In genomic region chr4:134276476-134276875, GRCh38 we compare ENCODE assay signal across 26 cellular contexts.
"Had no signal": no experiment of that assay in that cellular context is flagged by ENCODE, and none has a peak within 500 bp of the region (broad histone marks: within the 10 kb centered on the region; RNA-seq: fewer than 3 reads in every experiment).

No MANE protein-coding gene starts in this region.

- H3K27ac Mint-ChIP-seq: memory B cell; mesothelial cell of epicardium; natural killer cell treated with Interleukin-12 subunit alpha and Interleukin-12 subunit beta and Interleukin-15 and Interleukin-18, amount 100 ng/mL, for 72 hours; stimulated activated memory B cell treated with anti-CD40 and anti-IgM and Interleukin-4, amounts not matched to agents 10 μg/mL and 1 μg/mL and 100 μg/mL, for 72 hours had no signal

- H3K4me1 Mint-ChIP-seq: memory B cell; naive B cell; neural crest cell; stimulated activated memory B cell treated with anti-CD40 and anti-IgM and Interleukin-4, amounts not matched to agents 10 μg/mL and 1 μg/mL and 100 μg/mL, for 72 hours had no signal

- DNase-seq: dermis blood vessel endothelial cell; effector memory CD4-positive, alpha-beta T cell; head of caudate nucleus; kidney; mucosa of descending colon; naive B cell; spleen; stimulated activated CD4-positive, alpha-beta T cell treated with anti-CD3 and anti-CD28 coated beads, Interleukin-4, amount 100 ng/mL, for 4 hours; stimulated activated naive CD8-positive, alpha-beta T cell treated with anti-CD3 and anti-CD28 coated beads, Interleukin-15, Interleukin-2, amounts not matched to agents 100 U/mL and 50 U/mL, for 24 hours; substantia nigra; testis; tibial artery; upper lobe of left lung had no signal

- H3K4me3 Mint-ChIP-seq: memory B cell; mesothelial cell of epicardium; naive B cell; natural killer cell treated with Interleukin-12 subunit alpha and Interleukin-12 subunit beta and Interleukin-15 and Interleukin-18, amount 100 ng/mL, for 72 hours; neural crest cell; stimulated activated memory B cell treated with anti-CD40 and anti-IgM and Interleukin-4, amounts not matched to agents 10 μg/mL and 1 μg/mL and 100 μg/mL, for 72 hours had no signal

- H3K9me3 Mint-ChIP-seq: neural crest cell had no signal

- H3K4me3 ChIP-seq: coronary artery, esophagus muscularis mucosa, lung, mucosa of descending colon, prostate gland, right atrium auricular region, spleen, testis, tibial artery, upper lobe of left lung had no signal

- H3K36me3 Mint-ChIP-seq: memory B cell; naive B cell; stimulated activated memory B cell treated with anti-CD40 and anti-IgM and Interleukin-4, amounts not matched to agents 10 μg/mL and 1 μg/mL and 100 μg/mL, for 72 hours had no signal

- H3K36me3 ChIP-seq: esophagus muscularis mucosa, prostate gland, right atrium auricular region, spleen, tibial artery, upper lobe of left lung had no signal

- H3K27me3 ChIP-seq: esophagus muscularis mucosa, right atrium auricular region, spleen, testis, tibial artery, upper lobe of left lung had no signal

- H3K27ac ChIP-seq: coronary artery, esophagus muscularis mucosa, prostate gland, right atrium auricular region, spleen, testis, tibial artery, upper lobe of left lung had no signal

- H3K27me3 Mint-ChIP-seq: memory B cell; naive B cell; natural killer cell treated with Interleukin-12 subunit alpha and Interleukin-12 subunit beta and Interleukin-15 and Interleukin-18, amount 100 ng/mL, for 72 hours; stimulated activated memory B cell treated with anti-CD40 and anti-IgM and Interleukin-4, amounts not matched to agents 10 μg/mL and 1 μg/mL and 100 μg/mL, for 72 hours had no signal

- FAIRE-seq: endothelial cell of umbilical vein, frontal cortex, kidney, urothelium cell line had no signal

- H3K9me3 ChIP-seq: mucosa of descending colon, prostate gland, right atrium auricular region, testis, upper lobe of left lung had no signal

- H3K4me1 ChIP-seq: esophagus muscularis mucosa, prostate gland, right atrium auricular region, spleen, testis, tibial artery, upper lobe of left lung had no signal
